Comparison of ENCODE assay signal across 9 cellular contexts in genomic region chr19:2186071-2186846, GRCh38. TPM values are rescaled to one million over a fixed set of nuclear protein-coding genes. Genes with fewer than 3 reads are reported as not detected.
DNase-seq lines count a peak whose midpoint lies in the region; ATAC-seq and TF ChIP-seq lines count a peak whose summit lies in the region.
"Had no signal": no experiment of that assay in that cellular context is flagged by ENCODE, and none has a peak within 500 bp of the region (broad histone marks: within the 10 kb centered on the region; RNA-seq: fewer than 3 reads in every experiment).

No MANE protein-coding gene starts in this region.

- H3K27ac Mint-ChIP-seq in activated CD4-positive, alpha-beta T cell treated with anti-CD3 and anti-CD28 coated beads, Interleukin-2, amount 10 ng/mL, durations not matched to agents 7 days and 5 days = no peak overlapping the region

- H3K36me3 ChIP-seq in mesendoderm (ENCODE audit: control insufficient read depth, insufficient read depth, low read length) (peaks cover 6% of the 10 kb centered on the region), suprapubic skin (peaks cover 62% of the 10 kb centered on the region)

- POLR2A ChIA-PET in activated CD4-positive, alpha-beta T cell treated with anti-CD3 and anti-CD28 coated beads, Interleukin-2, amount 10 ng/mL, durations not matched to agents 7 days and 5 days (lab: Charles Lee) = no interaction called here

- H3K27me3 ChIP-seq in mesendoderm (ENCODE audit: insufficient read depth, low read length, poor library complexity) = no peaks in the 10 kb centered on the region
- H3K27me3 ChIP-seq in suprapubic skin = no peaks in the 10 kb centered on the region

- no peak overlapping the region for H4K8ac ChIP-seq in mesendoderm (ENCODE audit: low read depth, low read length)

- no CpG with 5 or more reads among the region's 28 CpGs for WGBS in mesendoderm (ENCODE audit: extremely low coverage, insufficient coverage, low lambda C conversion rate)
- WGBS in suprapubic skin = 44% methylated on average over 23 of the region's 28 CpGs

- H3K4me3 ChIP-seq in LNCaP clone FGC (ENCODE audit: low read depth, low read length) (no peak overlapping the region), mesendoderm (ENCODE audit: low read length) (no peak overlapping the region), suprapubic skin (peak overlapping the region; percentile 16)

- no peak for TF ChIP-seq CTCF in LNCaP clone FGC (IDR thresholded peaks at IDR 0.05; ENCODE audit: control insufficient read depth, extremely low read depth, insufficient read depth)
- TF ChIP-seq CTCF in suprapubic skin (IDR thresholded peaks at IDR 0.05) = no peak

- H3K56ac ChIP-seq in mesendoderm (ENCODE audit: low read length) = no peak overlapping the region

- no peak for ATAC-seq in HG02973 (IDR thresholded peaks at IDR 0.05; ENCODE audit: unreplicated experiment)

- peaks cover 17% of the 10 kb centered on the region for H3K36me3 Mint-ChIP-seq in activated CD4-positive, alpha-beta T cell treated with anti-CD3 and anti-CD28 coated beads, Interleukin-2, amount 10 ng/mL, durations not matched to agents 7 days and 5 days (ENCODE audit: low read depth)

- H4K5ac ChIP-seq in mesendoderm (ENCODE audit: low read length) = no peak overlapping the region

- no peaks in the 10 kb centered on the region for H3K9me3 Mint-ChIP-seq in activated CD4-positive, alpha-beta T cell treated with anti-CD3 and anti-CD28 coated beads, Interleukin-2, amount 10 ng/mL, durations not matched to agents 7 days and 5 days

- TF ChIP-seq POLR2A in suprapubic skin (IDR thresholded peaks at IDR 0.05) = no peak

- H3K4me1 ChIP-seq in mesendoderm (ENCODE audit: control insufficient read depth, low read depth, low read length) (no peaks in the 10 kb centered on the region), suprapubic skin (peaks cover 29% of the 10 kb centered on the region)

- CTCF ChIA-PET in activated CD4-positive, alpha-beta T cell treated with anti-CD3 and anti-CD28 coated beads, Interleukin-2, amount 10 ng/mL, durations not matched to agents 7 days and 5 days (lab: Charles Lee) = interaction anchor here (0.8 to 1.5 kb wide), 4 partner anchors 11 to 28 kb away, joined by 3 to 4 read pairs (median 3); no protein-coding TSS in a partner anchor

- no peak overlapping the region for H3K4me2 ChIP-seq in mesendoderm (ENCODE audit: low read length)

- no peak overlapping the region for H3K18ac ChIP-seq in mesendoderm (ENCODE audit: low read length)

- no peaks in the 10 kb centered on the region for H3K4me1 Mint-ChIP-seq in activated CD4-positive, alpha-beta T cell treated with anti-CD3 and anti-CD28 coated beads, Interleukin-2, amount 10 ng/mL, durations not matched to agents 7 days and 5 days

- H3K4me3 Mint-ChIP-seq in activated CD4-positive, alpha-beta T cell treated with anti-CD3 and anti-CD28 coated beads, Interleukin-2, amount 10 ng/mL, durations not matched to agents 7 days and 5 days = no peak overlapping the region

- H3K27ac ChIP-seq in mesendoderm (ENCODE audit: low read depth, low read length) = no peak overlapping the region
- H3K27ac ChIP-seq in suprapubic skin = peak overlapping the region; percentile 74

- peaks cover 7% of the 10 kb centered on the region for H3K79me2 ChIP-seq in mesendoderm (ENCODE audit: control insufficient read depth, insufficient read depth, low read length)

- DNase-seq in LNCaP clone FGC (ENCODE audit: low read depth) = peak; percentile 80
- peak; percentile 99 for DNase-seq in epidermal melanocyte (ENCODE audit: insufficient read length, low spot score)
- peak; percentile 54 for DNase-seq in mesendoderm
- DNase-seq in suprapubic skin (ENCODE audit: low spot score in 2 of 2) = peak; percentile 88 to 90
- DNase-seq in activated CD4-positive, alpha-beta T cell treated with anti-CD3 and anti-CD28 coated beads, Interleukin-2, amount 10 ng/mL, durations not matched to agents 7 days and 5 days = no peak
- no peak for DNase-seq in GOT3 (lab: John Stamatoyannopoulos, UW)
- DNase-seq in medulla oblongata (ENCODE audit: extremely low spot score) = no peak
- DNase-seq: NCI-H1694 treated with DMSO at 0.1 percent for 48 hours had no signal

- no peak overlapping the region for H3K4ac ChIP-seq in mesendoderm (ENCODE audit: low read depth, low read length)

- H3K23ac ChIP-seq in mesendoderm (ENCODE audit: low read length) = no peak overlapping the region

- H2AK5ac ChIP-seq in mesendoderm (ENCODE audit: low read length) = no peak overlapping the region

- no peak overlapping the region for H2BK120ac ChIP-seq in mesendoderm (ENCODE audit: low read depth, low read length)

- no peak for TF ChIP-seq EP300 in suprapubic skin (IDR thresholded peaks at IDR 0.05)

- H2BK5ac ChIP-seq in mesendoderm (ENCODE audit: low read length) = no peak overlapping the region

- H3K27me3 Mint-ChIP-seq in activated CD4-positive, alpha-beta T cell treated with anti-CD3 and anti-CD28 coated beads, Interleukin-2, amount 10 ng/mL, durations not matched to agents 7 days and 5 days = no peaks in the 10 kb centered on the region

- no peaks in the 10 kb centered on the region for H3K9me3 ChIP-seq in suprapubic skin

- no peak overlapping the region for H2BK15ac ChIP-seq in mesendoderm (replicated peaks; ENCODE audit: low read depth)

- H3K9ac ChIP-seq in mesendoderm (ENCODE audit: low read length) = no peak overlapping the region

- H3K79me1 ChIP-seq in mesendoderm (ENCODE audit: low read length) = peaks cover 18% of the 10 kb centered on the region

RNA-seq across cellular contexts. Expression of gene DOT1L, which starts 22.5 kb away (rescaled TPM):
- 33.0 TPM for polyA plus RNA-seq in mesendoderm (2013, experiment 1 of 2)
- 33.1 TPM for polyA plus RNA-seq in mesendoderm (2013, experiment 2 of 2)
- 10 to 100 TPM; 21.6 to 36.8 (median 25.7) TPM for total RNA-seq in suprapubic skin
- 10 to 100 TPM; 62.3 to 66.2 TPM for total RNA-seq in activated CD4-positive, alpha-beta T cell treated with anti-CD3 and anti-CD28 coated beads, Interleukin-2, amount 10 ng/mL, durations not matched to agents 7 days and 5 days

RNA-seq across cellular contexts. Expression of gene AP3D1, which starts 34.9 kb away (rescaled TPM):
- polyA plus RNA-seq in mesendoderm (2013, experiment 1 of 2) = 92.2 TPM
- 92.6 TPM for polyA plus RNA-seq in mesendoderm (2013, experiment 2 of 2)
- total RNA-seq in suprapubic skin = 10 to 100 TPM; 65.4 to 99.4 (median 85.4) TPM
- 10 to 100 TPM; 95.7 to 95.8 TPM for total RNA-seq in activated CD4-positive, alpha-beta T cell treated with anti-CD3 and anti-CD28 coated beads, Interleukin-2, amount 10 ng/mL, durations not matched to agents 7 days and 5 days

RNA-seq across cellular contexts. Expression of gene PLEKHJ1, which starts 49.9 kb away (rescaled TPM):
- 101 TPM for polyA plus RNA-seq in mesendoderm (2013, experiment 1 of 2)
- 99.1 TPM for polyA plus RNA-seq in mesendoderm (2013, experiment 2 of 2)
- total RNA-seq in suprapubic skin = 10 to 100 TPM; 36.1 to 78.0 (median 62.9) TPM
- 10 to 100 TPM; 56.2 to 71.9 TPM for total RNA-seq in activated CD4-positive, alpha-beta T cell treated with anti-CD3 and anti-CD28 coated beads, Interleukin-2, amount 10 ng/mL, durations not matched to agents 7 days and 5 days

RNA-seq across cellular contexts. Expression of gene SF3A2, which starts 50.4 kb away (rescaled TPM):
- polyA plus RNA-seq in mesendoderm (2013, experiment 1 of 2) = 109 TPM
- 111 TPM for polyA plus RNA-seq in mesendoderm (2013, experiment 2 of 2)
- total RNA-seq in suprapubic skin = 100 to 1,000 TPM in 1 of 4 donors, 10 to 100 TPM in 3; 48.0 to 103 (median 64.8) TPM
- total RNA-seq in activated CD4-positive, alpha-beta T cell treated with anti-CD3 and anti-CD28 coated beads, Interleukin-2, amount 10 ng/mL, durations not matched to agents 7 days and 5 days = 100 to 1,000 TPM; 142 to 151 TPM

Comparison
In these comparisons a context has a peak if more than half of its experiments do, and no peak if none do; other contexts are left out.
1. DNase-seq: peak in LNCaP clone FGC (single experiment), epidermal melanocyte (single experiment), mesendoderm (single experiment) and suprapubic skin (2 of 2); none in activated CD4-positive, alpha-beta T cell treated with anti-CD3 and anti-CD28 coated beads, Interleukin-2, amount 10 ng/mL, durations not matched to agents 7 days and 5 days (single experiment), GOT3 (single experiment) and medulla oblongata (single experiment).